8 cellular contexts compared by ENCODE assay signal in genomic region chr1:94803517-94804441, GRCh38. TPM values are rescaled to one million over a fixed set of nuclear protein-coding genes. Genes with fewer than 3 reads are reported as not detected.
A peak's percentile ranks its signal among the peaks of the same experiment; 100 is the strongest.
DNase-seq lines count a peak whose midpoint lies in the region; ATAC-seq and TF ChIP-seq lines count a peak whose summit lies in the region.

No MANE protein-coding gene starts in this region.

- H3K36me3 ChIP-seq in left ventricle myocardium inferior (no peaks in the 10 kb centered on the region), prostate gland (no peaks in the 10 kb centered on the region), spleen (no peaks in the 10 kb centered on the region)

- peaks cover 55% of the 10 kb centered on the region for H3K4me1 ChIP-seq in left ventricle myocardium inferior
- H3K4me1 ChIP-seq in prostate gland (replicated peaks), result peaks cover 3% of the 10 kb centered on the region
- peaks cover 13 to 59% (median 27%) of the 10 kb centered on the region in 6 donors for H3K4me1 ChIP-seq in spleen

- ATAC-seq in SK-N-SH treated with all-trans-retinoic acid at 6 μM for 48 hours, result peak; percentile 24

- H3K9me3 ChIP-seq in left ventricle myocardium inferior (replicated peaks), result no peaks in the 10 kb centered on the region
- H3K9me3 ChIP-seq in prostate gland, result no peaks in the 10 kb centered on the region
- no peaks in the 10 kb centered on the region for H3K9me3 ChIP-seq in spleen

- H3K27ac ChIP-seq in left ventricle myocardium inferior (replicated peaks), result peak overlapping the region; percentile 87
- peak overlapping the region; percentile 59 to 71 for H3K27ac ChIP-seq in prostate gland
- H3K27ac ChIP-seq in spleen, result peak overlapping the region in 3 of 8 donors; percentile 12 to 20 (median 14)

- intact Hi-C loops in left ventricle myocardium inferior (cut with micrococcal nuclease) (loop anchor here (5.0 to 10.0 kb wide), 2 partner anchors 281 to 319 kb away; no protein-coding TSS in a partner anchor), prostate gland (cut with DNase I) (loop anchor here (2.0 to 5.0 kb wide), 5 partner anchors 206 to 386 kb away; partner anchors contain the start of gene ABCD3), spleen (cut with DNase I; ENCODE audit: low total_unique reads) (loop anchor here (5.0 to 10.0 kb wide), 2 partner anchors 286 to 319 kb away; no protein-coding TSS in a partner anchor)

- WGBS in prostate gland, result 36% methylated on average over 8 of the region's 8 CpGs
- WGBS in spleen, 5 donors, result 85 to 91% (median 90%) methylated on average over 8 of the region's 8 CpGs

- DNase-seq in HCEC 1CT (peak; percentile 39), left ventricle myocardium inferior (no peak), prostate gland (ENCODE audit: low spot score) (no peak), spleen (no peak), mucosa of gallbladder (ENCODE audit: low spot score) (no peak), SIG-M5 treated with dmso at 0.1 percent for 504 hours (lab: John Stamatoyannopoulos, UW; ENCODE audit: unreplicated experiment) (no peak)
- DNase-seq in activated CD4-positive, alpha-beta T cell treated with anti-CD3 and anti-CD28 coated beads for 4 hours, result no peak

- TF ChIP-seq POLR2A in prostate gland (IDR thresholded peaks at IDR 0.05), result no peak
- TF ChIP-seq POLR2A in spleen (IDR thresholded peaks at IDR 0.05), result no peak

- TF ChIP-seq CTCF in left ventricle myocardium inferior (IDR thresholded peaks at IDR 0.05; ENCODE audit: borderline replicate concordance) (no peak), prostate gland (IDR thresholded peaks at IDR 0.05) (peak in 1 of 4 experiments; percentile 6), spleen (IDR thresholded peaks at IDR 0.05 in 8 of 11, conservative IDR thresholded peaks at IDR 0.05 in 3 of 11) (no peak)

- H3K27me3 ChIP-seq in left ventricle myocardium inferior (ENCODE audit: low read depth), result no peaks in the 10 kb centered on the region
- H3K27me3 ChIP-seq in prostate gland (replicated peaks; ENCODE audit: insufficient read depth), result no peaks in the 10 kb centered on the region
- H3K27me3 ChIP-seq in spleen (replicated peaks in 1 of 7), result peaks cover 0 to 7% (median 0%) of the 10 kb centered on the region in 7 donors

- H3K4me3 ChIP-seq in left ventricle myocardium inferior (no peak overlapping the region), prostate gland (no peak overlapping the region), spleen (no peak overlapping the region)

TF ChIP-seq in SK-N-SH treated with all-trans-retinoic acid at 6 μM for 48 hours, 23 proteins besides CTCF, POLR2A, EP300 and RAD21:
- no peak for TF ChIP-seq CSRNP3 (CRISPR knock-in tag; IDR thresholded peaks at IDR 0.05)
- no peak for TF ChIP-seq BACH2 (CRISPR knock-in tag; IDR thresholded peaks at IDR 0.05; ENCODE audit: borderline replicate concordance)
- TF ChIP-seq, protein P1, sequence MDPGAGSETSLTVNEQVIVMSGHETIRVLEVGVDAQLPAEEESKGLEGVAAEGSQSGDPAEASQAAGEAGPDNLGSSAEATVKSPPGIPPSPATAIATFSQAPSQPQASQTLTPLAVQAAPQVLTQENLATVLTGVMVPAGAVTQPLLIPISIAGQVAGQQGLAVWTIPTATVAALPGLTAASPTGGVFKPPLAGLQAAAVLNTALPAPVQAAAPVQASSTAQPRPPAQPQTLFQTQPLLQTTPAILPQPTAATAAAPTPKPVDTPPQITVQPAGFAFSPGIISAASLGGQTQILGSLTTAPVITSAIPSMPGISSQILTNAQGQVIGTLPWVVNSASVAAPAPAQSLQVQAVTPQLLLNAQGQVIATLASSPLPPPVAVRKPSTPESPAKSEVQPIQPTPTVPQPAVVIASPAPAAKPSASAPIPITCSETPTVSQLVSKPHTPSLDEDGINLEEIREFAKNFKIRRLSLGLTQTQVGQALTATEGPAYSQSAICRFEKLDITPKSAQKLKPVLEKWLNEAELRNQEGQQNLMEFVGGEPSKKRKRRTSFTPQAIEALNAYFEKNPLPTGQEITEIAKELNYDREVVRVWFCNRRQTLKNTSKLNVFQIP (CRISPR knock-in tag; IDR thresholded peaks at IDR 0.05; ENCODE audit: borderline replicate concordance, low read depth), result no peak
- TF ChIP-seq TOX (CRISPR knock-in tag; IDR thresholded peaks at IDR 0.05; ENCODE audit: borderline replicate concordance), result no peak
- TF ChIP-seq, protein P2, sequence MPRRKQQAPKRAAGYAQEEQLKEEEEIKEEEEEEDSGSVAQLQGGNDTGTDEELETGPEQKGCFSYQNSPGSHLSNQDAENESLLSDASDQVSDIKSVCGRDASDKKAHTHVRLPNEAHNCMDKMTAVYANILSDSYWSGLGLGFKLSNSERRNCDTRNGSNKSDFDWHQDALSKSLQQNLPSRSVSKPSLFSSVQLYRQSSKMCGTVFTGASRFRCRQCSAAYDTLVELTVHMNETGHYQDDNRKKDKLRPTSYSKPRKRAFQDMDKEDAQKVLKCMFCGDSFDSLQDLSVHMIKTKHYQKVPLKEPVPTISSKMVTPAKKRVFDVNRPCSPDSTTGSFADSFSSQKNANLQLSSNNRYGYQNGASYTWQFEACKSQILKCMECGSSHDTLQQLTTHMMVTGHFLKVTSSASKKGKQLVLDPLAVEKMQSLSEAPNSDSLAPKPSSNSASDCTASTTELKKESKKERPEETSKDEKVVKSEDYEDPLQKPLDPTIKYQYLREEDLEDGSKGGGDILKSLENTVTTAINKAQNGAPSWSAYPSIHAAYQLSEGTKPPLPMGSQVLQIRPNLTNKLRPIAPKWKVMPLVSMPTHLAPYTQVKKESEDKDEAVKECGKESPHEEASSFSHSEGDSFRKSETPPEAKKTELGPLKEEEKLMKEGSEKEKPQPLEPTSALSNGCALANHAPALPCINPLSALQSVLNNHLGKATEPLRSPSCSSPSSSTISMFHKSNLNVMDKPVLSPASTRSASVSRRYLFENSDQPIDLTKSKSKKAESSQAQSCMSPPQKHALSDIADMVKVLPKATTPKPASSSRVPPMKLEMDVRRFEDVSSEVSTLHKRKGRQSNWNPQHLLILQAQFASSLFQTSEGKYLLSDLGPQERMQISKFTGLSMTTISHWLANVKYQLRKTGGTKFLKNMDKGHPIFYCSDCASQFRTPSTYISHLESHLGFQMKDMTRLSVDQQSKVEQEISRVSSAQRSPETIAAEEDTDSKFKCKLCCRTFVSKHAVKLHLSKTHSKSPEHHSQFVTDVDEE (CRISPR knock-in tag; IDR thresholded peaks at IDR 0.05), result 0 out of 2 replicates have a peak, but pooled peaks have one; percentile 36
- 0 out of 2 replicates have a peak, but pooled peaks have one; percentile 20 for TF ChIP-seq TCF4 (CRISPR knock-in tag; IDR thresholded peaks at IDR 0.05; ENCODE audit: borderline replicate concordance)
- TF ChIP-seq GLIS3 (CRISPR knock-in tag; IDR thresholded peaks at IDR 0.05), result no peak
- no peak for TF ChIP-seq ZFP3 (CRISPR knock-in tag; IDR thresholded peaks at IDR 0.05)
- no peak for TF ChIP-seq ESRRG (CRISPR knock-in tag; IDR thresholded peaks at IDR 0.05)

RNA-seq across cellular contexts. Expression of gene SLC44A3, which starts 16.4 kb away (rescaled TPM):
- total RNA-seq in left ventricle myocardium inferior (5.9 TPM), prostate gland (10 to 100 TPM; 15.4 to 16.2 TPM), spleen (1 to 10 TPM in 3 of 7 donors, under 1 TPM in 4; 0.65 to 4.0 (median 0.97) TPM), mucosa of gallbladder (53.8 TPM)
- polyA plus RNA-seq in spleen, result under 1 TPM; 0.28 to 0.58 (median 0.32) TPM
